In the genomic region with DNA sequence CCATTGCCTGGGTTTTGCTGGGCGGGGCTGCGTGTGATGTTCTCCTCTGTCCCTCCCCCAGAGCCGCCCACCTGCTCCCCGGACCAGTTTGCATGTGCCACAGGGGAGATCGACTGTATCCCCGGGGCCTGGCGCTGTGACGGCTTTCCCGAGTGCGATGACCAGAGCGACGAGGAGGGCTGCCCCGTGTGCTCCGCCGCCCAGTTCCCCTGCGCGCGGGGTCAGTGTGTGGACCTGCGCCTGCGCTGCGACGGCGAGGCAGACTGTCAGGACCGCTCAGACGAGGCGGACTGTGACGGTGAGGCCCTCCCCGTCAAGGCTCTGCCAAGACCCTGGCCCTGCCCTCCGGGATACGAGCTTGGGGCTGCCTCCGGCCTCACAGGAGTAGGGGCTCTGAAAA, we compare ENCODE assay signal across 19 cellular contexts. TPM values are rescaled to one million over a fixed set of nuclear protein-coding genes. Genes with fewer than 3 reads are reported as not detected.
DNase-seq lines count a peak whose midpoint lies in the region; ATAC-seq, FAIRE-seq and TF ChIP-seq lines count a peak whose summit lies in the region.
"Had no signal": no experiment of that assay in that cellular context is flagged by ENCODE, and none has a peak within 500 bp of the region (broad histone marks: within the 10 kb centered on the region; RNA-seq: fewer than 3 reads in every experiment).

No MANE protein-coding gene starts in this region.

- FAIRE-seq in HTR-8/SVneo (lab: Jason Lieb, UNC) = peak; percentile 13
- no peak for FAIRE-seq in kidney (lab: Jason Lieb, UNC)
- FAIRE-seq: GM12878, GM19239, H1 had no signal

- peaks cover 13 to 24% (median 20%) of the 10 kb centered on the region in 5 experiments for H3K9me3 Mint-ChIP-seq in brain

- H3K9ac ChIP-seq in kidney (ENCODE audit: low read length in 2 of 2) = no peak overlapping the region

- peaks cover 10% of the 10 kb centered on the region for H3K9me3 ChIP-seq in osteoblast (ENCODE audit: low read depth, low read length)
- peaks cover 0 to 8% of the 10 kb centered on the region in 2 donors for H3K9me3 ChIP-seq in kidney (ENCODE audit: control insufficient read depth in 1 of 2, low read length in 2 of 2)

- H3K4me3 ChIP-seq in osteoblast (ENCODE audit: insufficient read depth, low read length) (no peak overlapping the region), kidney (ENCODE audit: low read length in 2 of 2) (no peak overlapping the region)
- H3K4me3 ChIP-seq: GM12878 had no signal

- no peaks in the 10 kb centered on the region for H3K27me3 Mint-ChIP-seq in brain
- H3K27me3 Mint-ChIP-seq: B cell; CD4-positive, alpha-beta memory T cell had no signal

- no peak overlapping the region for H3K4me3 Mint-ChIP-seq in brain
- H3K4me3 Mint-ChIP-seq: B cell; CD4-positive, alpha-beta memory T cell had no signal

- DNase-seq in HTR-8/SVneo (ENCODE audit: insufficient read length, low spot score) (no peak), osteoblast (ENCODE audit: insufficient read length, low spot score, missing footprints) (peak; percentile 23), DMS 273 treated with DMSO at 0.1 percent for 48 hours (lab: John Stamatoyannopoulos, UW) (no peak), kidney (no peak)
- DNase-seq: C1 segment of cervical spinal cord; Calu3; CD4-positive, alpha-beta memory T cell; COR-L47; DMS79; EL; GDM1; HCEC 1CT had no signal

- TF ChIP-seq CTCF in brain (conservative IDR thresholded peaks at IDR 0.05) (no peak), osteoblast (IDR thresholded peaks at IDR 0.05; ENCODE audit: extremely low read depth, low read depth, low read length) (no peak), kidney (IDR thresholded peaks at IDR 0.05; ENCODE audit: borderline replicate concordance, extremely low read depth, insufficient read depth) (no peak)

- H3K4me1 ChIP-seq in osteoblast (ENCODE audit: insufficient read depth, low read length) = peaks cover 10% of the 10 kb centered on the region
- peaks cover 4 to 8% of the 10 kb centered on the region in 2 donors for H3K4me1 ChIP-seq in kidney (ENCODE audit: control insufficient read depth in 1 of 2, insufficient read depth in 1 of 2, low read depth in 1 of 2, low read length in 2 of 2)

- no peak for ATAC-seq in GM21528 (IDR thresholded peaks at IDR 0.05; ENCODE audit: low FRiP score, unreplicated experiment)
- no peak for ATAC-seq in GM21825 (IDR thresholded peaks at IDR 0.05; ENCODE audit: unreplicated experiment)
- ATAC-seq: GM12878 had no signal

- peaks cover 14% of the 10 kb centered on the region for H3K4me1 Mint-ChIP-seq in brain
- H3K4me1 Mint-ChIP-seq: B cell had no signal

- H3K27ac Mint-ChIP-seq in brain = peak overlapping the region in 3 of 5 experiments; percentile 20 to 71 (median 52)
- H3K27ac Mint-ChIP-seq: B cell; CD4-positive, alpha-beta memory T cell had no signal

- no peaks in the 10 kb centered on the region for H4K20me1 ChIP-seq in osteoblast (ENCODE audit: insufficient read depth, low read length)

- H3K79me2 ChIP-seq in osteoblast (ENCODE audit: insufficient read depth, low read length) = no peaks in the 10 kb centered on the region

- peaks cover 12% of the 10 kb centered on the region for H3K36me3 ChIP-seq in osteoblast (ENCODE audit: insufficient read depth, low read length)
- peaks cover 18 to 30% of the 10 kb centered on the region in 2 donors for H3K36me3 ChIP-seq in kidney (ENCODE audit: control insufficient read depth in 1 of 2, insufficient read depth in 2 of 2, low read length in 2 of 2)

- peaks cover 50% of the 10 kb centered on the region for H3K36me3 Mint-ChIP-seq in brain

- no peak overlapping the region for H3K27ac ChIP-seq in osteoblast (ENCODE audit: low read depth, low read length)
- H3K27ac ChIP-seq in kidney (ENCODE audit: low read depth in 2 of 2, low read length in 2 of 2) = no peak overlapping the region

- intact Hi-C loops in kidney (cut with DNase I) = no loop called here

- no peaks in the 10 kb centered on the region for H3K27me3 ChIP-seq in osteoblast (ENCODE audit: insufficient read depth, low read length)

- no peak overlapping the region for H2AFZ ChIP-seq in osteoblast (ENCODE audit: low read length)

- H3K4me2 ChIP-seq in osteoblast (ENCODE audit: insufficient read depth, low read length) = no peak overlapping the region

RNA-seq across cellular contexts. Expression of a gene that starts 27.0 kb away (rescaled TPM):
- polyA plus RNA-seq in brain (ENCODE audit: insufficient read depth, low read depth, low replicate concordance) (18.3 TPM), kidney (ENCODE audit: insufficient read depth, low read depth, low replicate concordance) (30.3 TPM)
- total RNA-seq in osteoblast (131 and 151 TPM in 2 replicates), kidney (108 TPM)
